ENCODE assay signal across 1 cellular context in the genomic region with DNA sequence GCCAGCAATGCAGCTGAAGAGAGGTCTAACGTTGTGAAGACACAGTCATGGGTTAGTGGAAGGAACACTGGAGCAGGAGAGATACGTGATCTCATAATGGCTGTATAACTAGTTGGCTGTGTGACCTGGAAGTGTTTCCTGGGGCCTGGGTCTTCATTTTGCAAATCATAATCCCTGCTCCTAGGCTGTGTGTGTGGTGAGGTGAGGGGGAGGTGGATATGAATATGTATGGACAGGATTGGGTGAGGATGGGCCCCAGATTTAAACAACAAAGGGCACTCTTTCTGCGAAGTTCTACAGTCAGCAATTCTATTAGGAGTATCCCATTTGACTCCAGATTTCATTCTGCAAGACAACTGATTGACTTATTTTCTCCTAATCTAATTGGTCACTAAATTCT.
TF ChIP-seq lines count a peak whose summit lies in the region.

No MANE protein-coding gene starts in this region.

TF ChIP-seq in GM23338, 12 proteins besides CTCF, POLR2A, EP300 and RAD21 (continued from another document):
- TF ChIP-seq REST (IDR thresholded peaks at IDR 0.05; ENCODE audit: unreplicated experiment), result no peak
